Comparison of ENCODE assay signal across 11 cellular contexts in genomic region chr6:35988047-35988446, GRCh38. TPM values are rescaled to one million over a fixed set of nuclear protein-coding genes. Genes with fewer than 3 reads are reported as not detected.
"Had no signal": no experiment of that assay in that cellular context is flagged by ENCODE, and none has a peak within 500 bp of the region (broad histone marks: within the 10 kb centered on the region; RNA-seq: fewer than 3 reads in every experiment).

No MANE protein-coding gene starts in this region.

RNA-seq across cellular contexts. Expression of gene SLC26A8, which starts 36.4 kb away (rescaled TPM):
- total RNA-seq: OCI-LY7, PC-3, PC-9, Right ventricle myocardium inferior, Right ventricle myocardium superior, RPMI7951, SJCRH30, SJSA1, SK-MEL-5, T-cell had no signal
- polyA plus RNA-seq: SK-N-SH had no signal
